ENCODE assay signal across 18 cellular contexts in the genomic region with DNA sequence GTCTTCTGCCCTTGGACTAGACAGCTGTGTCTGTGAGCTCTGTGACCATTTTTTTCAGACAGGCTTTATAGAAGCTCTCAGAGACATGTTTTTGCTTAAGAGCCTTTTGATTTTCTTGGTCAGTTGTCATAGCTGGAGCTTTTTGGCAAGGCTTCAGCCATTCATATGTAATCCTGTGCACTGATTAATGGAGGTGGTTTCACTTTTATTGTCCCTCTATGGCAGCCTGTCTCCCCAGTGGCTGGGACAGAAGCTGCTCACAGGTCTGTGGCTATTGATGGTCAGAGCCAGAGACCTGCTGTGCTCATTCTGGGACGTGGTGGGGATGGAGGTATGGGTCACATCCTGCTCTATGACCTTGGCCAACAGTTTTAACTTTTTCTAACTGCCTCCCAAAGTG. TPM values are rescaled to one million over a fixed set of nuclear protein-coding genes. Genes with fewer than 3 reads are reported as not detected.
DNase-seq lines count a peak whose midpoint lies in the region; TF ChIP-seq lines count a peak whose summit lies in the region.
"Had no signal": no experiment of that assay in that cellular context is flagged by ENCODE, and none has a peak within 500 bp of the region (broad histone marks: within the 10 kb centered on the region; RNA-seq: fewer than 3 reads in every experiment).

No MANE protein-coding gene starts in this region.

- in situ Hi-C loops in HAP-1 (cut with MboI; ENCODE audit: low sequenced_read_pairs) (no loop called here), astrocyte of the cerebellum (cut with HindIII; ENCODE audit: low sequenced_read_pairs) (no loop called here)

- H3K4me3 ChIP-seq in HAP-1 (no peak overlapping the region), astrocyte of the cerebellum (ENCODE audit: low read depth, low read length) (no peak overlapping the region), fibroblast of pulmonary artery (replicated peaks; ENCODE audit: low read depth, low read length) (no peak overlapping the region)

- H3K36me3 ChIP-seq in HAP-1 (replicated peaks) = no peaks in the 10 kb centered on the region

- no peaks in the 10 kb centered on the region for H3K9me3 ChIP-seq in HAP-1

- DNase-seq in HAP-1 (ENCODE audit: low spot score in 2 of 2) = peak; percentile 14 to 18
- DNase-seq in astrocyte of the cerebellum (ENCODE audit: low read depth) = peak; percentile 23
- peak; percentile 31 for DNase-seq in fibroblast of pulmonary artery (ENCODE audit: low read depth)
- peak; percentile 14 for DNase-seq in renal cortical epithelial cell (ENCODE audit: low read depth)
- DNase-seq in NCI-H69 (lab: John Stamatoyannopoulos, UW) = no peak
- DNase-seq in T-helper 1 cell = no peak
- DNase-seq in NCI-H748 treated with DMSO at 0.1 percent for 48 hours (lab: John Stamatoyannopoulos, UW) = no peak
- DNase-seq: C1 segment of cervical spinal cord; CD8-positive, alpha-beta memory T cell; DMS53; H9; Kasumi-1; MM.1S; NCI-H1092; NCI-H2029 treated with DMSO at 0.1 percent for 48 hours; NCI-H2171; RPMI8226; SIG-M5 had no signal

- H3K4me1 ChIP-seq in HAP-1 = no peaks in the 10 kb centered on the region; the same call in 1 of the 2 replicates

- no peaks in the 10 kb centered on the region for H3K27me3 ChIP-seq in HAP-1 (ENCODE audit: low read depth)

- no peak for TF ChIP-seq CTCF in astrocyte of the cerebellum (IDR thresholded peaks at IDR 0.05; ENCODE audit: low read depth, low read length, missing control alignments)
- TF ChIP-seq CTCF in fibroblast of pulmonary artery (IDR thresholded peaks at IDR 0.05; ENCODE audit: low read length, missing control alignments) = no peak

RNA-seq across cellular contexts. Expression of gene ITGA9, which starts 51.0 kb away (rescaled TPM):
- total RNA-seq in renal cortical epithelial cell = 0.05 and 0.52 TPM in 2 replicates

Comparison
In these comparisons a context has a peak if more than half of its experiments do, and no peak if none do; other contexts are left out.
1. DNase-seq: peak in HAP-1 (2 of 2), astrocyte of the cerebellum (single experiment), fibroblast of pulmonary artery (single experiment) and renal cortical epithelial cell (single experiment); none in NCI-H69 (single experiment), T-helper 1 cell (0 of 5) and NCI-H748 treated with DMSO at 0.1 percent for 48 hours (single experiment).